8 cellular contexts compared by ENCODE assay signal in genomic region chr2:239934571-239935171, GRCh38.
DNase-seq lines count a peak whose midpoint lies in the region; ATAC-seq lines count a peak whose summit lies in the region.

No MANE protein-coding gene starts in this region.

- peak; percentile 84 for ATAC-seq in left lobe of liver
- ATAC-seq in GM21381 (IDR thresholded peaks at IDR 0.05; ENCODE audit: unreplicated experiment): no peak

- DNase-seq in ELR (ENCODE audit: low read depth): peak; percentile 47
- DNase-seq in NAMALWA (ENCODE audit: low spot score): peak; percentile 35
- peak; percentile 28 for DNase-seq in activated CD4-positive, CD25-positive, alpha-beta regulatory T cell treated with anti-CD3 and anti-CD28 coated beads, Interleukin-2, amount 50 U/mL, for 16 hours (ENCODE audit: low read depth, low spot score)
- peak; percentile 82 for DNase-seq in cerebellar cortex (ENCODE audit: low spot score)
- DNase-seq in left lobe of liver (ENCODE audit: low spot score): peak; percentile 49
- peak; percentile 30 to 52 for DNase-seq in stimulated activated CD4-positive, alpha-beta T cell treated with anti-CD3 and anti-CD28 coated beads, Interleukin-4, amount 100 ng/mL, for 4 hours
- DNase-seq in NCI-H2227 treated with DMSO at 0.1 percent for 48 hours (lab: John Stamatoyannopoulos, UW): no peak
